In the genomic region with DNA sequence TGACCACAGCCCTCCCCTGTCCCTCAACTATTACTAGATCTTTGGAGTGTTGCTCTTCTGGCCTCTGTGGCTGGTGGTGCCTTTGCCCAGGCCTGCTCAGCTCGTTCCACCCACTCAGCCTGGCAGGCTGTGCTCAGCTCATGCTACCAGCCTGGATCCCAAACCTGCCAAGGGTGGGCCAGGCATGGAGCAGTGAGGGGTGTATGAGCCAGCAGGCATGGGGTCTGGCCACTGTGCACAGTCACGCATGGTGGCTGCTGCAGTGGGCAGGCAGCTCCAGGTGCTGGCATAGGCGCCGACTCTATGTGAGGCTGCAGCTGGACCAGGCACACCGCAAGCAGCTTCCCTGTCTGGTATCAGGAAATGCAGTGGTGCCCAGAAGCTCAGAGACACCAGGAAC, we compare ENCODE assay signal across 20 cellular contexts.
"Had no signal": no experiment of that assay in that cellular context is flagged by ENCODE, and none has a peak within 500 bp of the region (broad histone marks: within the 10 kb centered on the region; RNA-seq: fewer than 3 reads in every experiment).

No MANE protein-coding gene starts in this region.

- H3K4me1 ChIP-seq: esophagus squamous epithelium, gastroesophageal sphincter, left ventricle myocardium inferior, pancreas, thyroid gland had no signal

- ATAC-seq: effector memory CD8-positive, alpha-beta T cell; gastroesophageal sphincter; left cardiac atrium; natural killer cell; pancreas; right cardiac atrium; stimulated activated effector memory CD8-positive, alpha-beta T cell treated with anti-CD3 and anti-CD28 coated beads, Interleukin-12 subunit alpha, Interleukin-12 subunit beta, amount 100 ng/mL, for 72 hours; stimulated activated naive CD8-positive, alpha-beta T cell treated with anti-CD3 and anti-CD28 coated beads, Interleukin-15, Interleukin-2, amounts not matched to agents 100 U/mL and 50 U/mL, for 24 hours had no signal

- H3K9me3 ChIP-seq: esophagus squamous epithelium, left ventricle myocardium inferior, pancreas, suprapubic skin, thyroid gland had no signal

- H3K27ac ChIP-seq: esophagus squamous epithelium, gastroesophageal sphincter, left ventricle myocardium inferior, pancreas, suprapubic skin, thyroid gland had no signal

- H3K27me3 ChIP-seq: pancreas, suprapubic skin, thyroid gland had no signal

- H3K4me3 ChIP-seq: esophagus squamous epithelium, gastroesophageal sphincter, left ventricle myocardium inferior, lung, pancreas, suprapubic skin, thyroid gland had no signal

- DNase-seq: effector memory CD8-positive, alpha-beta T cell; esophagus squamous epithelium; foreskin fibroblast; glutamatergic neuron; kidney; left cardiac atrium; left ventricle myocardium inferior; mesendoderm; natural killer cell; nucleus accumbens; pancreas; right cardiac atrium; small intestine; stimulated activated CD4-positive, alpha-beta T cell treated with anti-CD3 and anti-CD28 coated beads, Interleukin-4, amount 100 ng/mL, for 1 hour; stimulated activated naive CD8-positive, alpha-beta T cell treated with anti-CD3 and anti-CD28 coated beads, Interleukin-15, Interleukin-2, amounts not matched to agents 100 U/mL and 50 U/mL, for 24 hours; thyroid gland had no signal

- H3K36me3 ChIP-seq: esophagus squamous epithelium, gastroesophageal sphincter, left ventricle myocardium inferior, pancreas, suprapubic skin, thyroid gland had no signal
